In the genomic region with DNA sequence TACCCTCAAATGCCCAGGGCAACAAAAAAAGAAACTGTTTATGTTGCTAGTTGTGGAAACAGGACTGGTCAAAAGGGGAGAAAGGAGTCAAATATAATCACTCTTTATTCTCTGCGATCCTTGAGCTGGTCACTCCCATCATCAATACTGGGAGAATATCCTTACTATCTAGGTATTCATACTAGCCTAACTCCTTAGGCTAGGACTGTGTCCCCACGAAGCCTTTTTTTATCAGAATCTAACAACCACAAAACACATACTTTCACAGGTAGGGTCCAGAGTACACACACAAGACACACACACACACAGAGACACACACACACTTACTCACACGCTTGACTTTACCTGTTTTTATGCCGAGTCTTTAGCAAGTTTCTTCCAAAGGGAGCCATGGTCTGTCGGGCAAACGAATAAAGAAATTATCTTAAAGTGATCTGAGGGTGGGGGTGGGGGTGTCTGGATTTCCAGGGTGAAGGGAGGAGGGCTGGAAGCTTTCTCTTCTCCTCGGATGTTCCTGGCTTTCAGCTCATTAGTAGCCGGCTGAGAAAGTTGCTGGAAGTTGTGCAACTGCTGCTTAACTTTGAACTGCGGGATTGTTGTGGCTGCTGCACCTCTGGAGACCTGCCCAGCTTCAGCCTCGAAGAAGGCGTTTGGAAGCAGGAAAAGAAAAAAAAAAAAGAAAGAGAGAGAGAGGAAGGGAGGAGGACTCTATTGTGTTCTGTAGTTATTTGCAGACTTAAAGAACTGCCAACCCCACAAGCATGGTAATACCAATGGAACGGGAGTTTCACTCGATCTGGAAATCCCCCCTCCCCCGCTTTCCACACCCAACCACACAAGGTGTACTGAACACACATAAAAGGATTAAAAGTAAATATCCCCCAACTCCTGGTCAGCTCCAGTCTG, we compare ENCODE assay signal across 9 cellular contexts. TPM values are rescaled to one million over a fixed set of nuclear protein-coding genes. Genes with fewer than 3 reads are reported as not detected.
DNase-seq lines count a peak whose midpoint lies in the region; ATAC-seq and TF ChIP-seq lines count a peak whose summit lies in the region.
"Had no signal": no experiment of that assay in that cellular context is flagged by ENCODE, and none has a peak within 500 bp of the region (broad histone marks: within the 10 kb centered on the region; RNA-seq: fewer than 3 reads in every experiment).

A gene (minus strand): TSS at position 600 of the 906 bp plus-strand sequence. CDS start 208 bp downstream, at position 392.

- H3K9me3 ChIP-seq in gastroesophageal sphincter, result no peaks in the 10 kb centered on the region
- H3K9me3 ChIP-seq: neutrophil had no signal

- ATAC-seq in gastroesophageal sphincter, result peak; percentile 87
- ATAC-seq in GM18858 (IDR thresholded peaks at IDR 0.05; ENCODE audit: unreplicated experiment), result no peak
- ATAC-seq in GM21528 (IDR thresholded peaks at IDR 0.05; ENCODE audit: low FRiP score, unreplicated experiment), result no peak

- H3K4me1 ChIP-seq in gastroesophageal sphincter, result peaks cover 0 to 19% (median 0%) of the 10 kb centered on the region in 3 donors

- DNase-seq in ELR (ENCODE audit: low read depth), result peak; percentile 27
- peak; percentile 27 for DNase-seq in RWPE1 (ENCODE audit: low spot score)
- DNase-seq in pons (ENCODE audit: low spot score), result peak; percentile 18
- DNase-seq in NCI-H1092 treated with DMSO at 0.1 percent for 48 hours (lab: John Stamatoyannopoulos, UW), result no peak
- DNase-seq in stimulated activated CD4-positive, alpha-beta T cell treated with anti-CD3 and anti-CD28 coated beads, Interleukin-4, amount 100 ng/mL, for 24 hours, result no peak

- POLR2A ChIA-PET in RWPE1 (lab: Yijun Ruan, JAX; ENCODE audit: low non-redundant PET), result no interaction called here

- TF ChIP-seq CTCF in RWPE1 (conservative IDR thresholded peaks at IDR 0.05; ENCODE audit: low read depth) (no peak), gastroesophageal sphincter (IDR thresholded peaks at IDR 0.05) (no peak)

- peak within 1 kb of the TSS; percentile 47 to 57 for H3K4me3 ChIP-seq in gastroesophageal sphincter

- no peaks in the 10 kb centered on the region for H3K27me3 ChIP-seq in gastroesophageal sphincter

- peak within 1 kb of the TSS; percentile 82 for H3K27ac ChIP-seq in RWPE1
- H3K27ac ChIP-seq in gastroesophageal sphincter, result peak within 1 kb of the TSS; percentile 60 to 74 (median 64)
- H3K27ac ChIP-seq: neutrophil had no signal

- no peaks in the 10 kb centered on the region for H3K36me3 ChIP-seq in gastroesophageal sphincter
- H3K36me3 ChIP-seq: neutrophil had no signal

- no peak for TF ChIP-seq POLR2A in gastroesophageal sphincter (IDR thresholded peaks at IDR 0.05)

- no peak for TF ChIP-seq EP300 in gastroesophageal sphincter (IDR thresholded peaks at IDR 0.05)

- whole genome bisulfite sequencing in gastroesophageal sphincter (ENCODE audit: low coverage in 1 of 2), 2 donors, result 12 to 15% methylated on average over 9 to 11 of the region's 14 CpGs

- CTCF ChIA-PET in RWPE1 (lab: Yijun Ruan, JAX), result interaction anchor here (1.3 kb wide), 1 partner anchor 367 kb away, joined by 7 read pairs; no protein-coding TSS in a partner anchor

RNA-seq across cellular contexts. Expression of the gene that starts here (rescaled TPM):
- 1 to 10 TPM; 1.6 to 6.1 (median 2.5) TPM for total RNA-seq in gastroesophageal sphincter

Comparison
In these comparisons a context has a peak if more than half of its experiments do, and no peak if none do; other contexts are left out.
1. DNase-seq: peak in ELR (single experiment), RWPE1 (single experiment) and pons (single experiment); none in NCI-H1092 treated with DMSO at 0.1 percent for 48 hours (single experiment) and stimulated activated CD4-positive, alpha-beta T cell treated with anti-CD3 and anti-CD28 coated beads, Interleukin-4, amount 100 ng/mL, for 24 hours (single experiment).